In the genomic region with DNA sequence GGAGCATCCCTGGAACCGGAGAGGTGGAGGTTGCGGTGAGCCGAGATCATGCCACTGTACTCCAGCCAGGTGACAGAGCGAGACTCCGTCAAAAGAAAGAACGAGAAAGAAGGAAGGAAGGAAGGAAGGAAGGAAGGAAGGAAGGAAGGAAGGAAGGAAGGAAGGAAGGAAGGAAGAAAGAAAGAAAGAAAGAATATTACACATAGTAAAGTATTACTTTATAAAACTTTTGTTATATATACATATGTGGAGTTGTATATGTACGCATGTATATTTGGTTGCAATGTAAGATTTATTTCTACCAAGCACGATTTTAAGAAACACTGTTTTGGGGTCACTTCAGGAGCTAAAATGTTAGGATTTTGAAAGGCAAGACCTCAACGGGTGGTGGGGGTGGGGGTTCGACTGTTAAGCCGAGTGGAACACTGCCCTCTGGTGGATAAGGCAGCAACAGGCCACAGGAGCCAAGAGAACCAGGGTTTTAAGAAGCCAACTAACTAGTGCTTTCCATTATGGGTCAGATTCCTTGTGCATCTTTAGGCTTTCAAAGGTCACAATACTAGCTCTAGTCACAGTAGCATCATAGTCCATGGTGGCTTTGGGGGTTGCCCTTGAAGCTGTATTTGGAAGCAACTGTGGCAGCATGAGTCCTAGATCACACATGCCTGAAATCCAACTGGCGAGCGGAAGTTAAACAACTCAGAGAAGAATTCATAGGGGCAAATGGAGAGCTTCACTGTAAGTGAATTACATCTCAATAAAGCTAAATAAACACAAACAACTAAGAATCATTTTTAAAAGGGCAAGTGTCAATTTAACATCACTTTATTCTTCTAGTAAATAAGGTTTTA, we compare ENCODE assay signal across 8 cellular contexts. TPM values are rescaled to one million over a fixed set of nuclear protein-coding genes. Genes with fewer than 3 reads are reported as not detected.
DNase-seq lines count a peak whose midpoint lies in the region; ATAC-seq lines count a peak whose summit lies in the region.

No MANE protein-coding gene starts in this region.

- peak; percentile 41 for DNase-seq in NK-92 treated with Interleukin-12 subunit alpha and Interleukin-12 subunit beta, amount 100 ng/mL, for 24 hours (lab: John Stamatoyannopoulos, UW)
- DNase-seq in NK-92 (lab: John Stamatoyannopoulos, UW; ENCODE audit: unreplicated experiment) (no peak), KBM-7 (peak; percentile 72), SK-N-DZ (ENCODE audit: low spot score) (peak; percentile 71), globus pallidus (ENCODE audit: low spot score) (peak; percentile 66), trophoblast cell (peak; percentile 29 to 71)
- peak; percentile 79 for DNase-seq in activated naive CD4-positive, alpha-beta T cell treated with anti-CD3 and anti-CD28 coated beads, Interleukin-2, amount 10 ng/mL, durations not matched to agents 7 days and 5 days

- CTCF ChIA-PET in activated naive CD4-positive, alpha-beta T cell treated with anti-CD3 and anti-CD28 coated beads, Interleukin-2, amount 10 ng/mL, durations not matched to agents 7 days and 5 days (lab: Charles Lee): interaction anchor here (0.7 to 4.7 kb wide), 34 partner anchors 9 to 389 kb away, joined by 3 to 118 read pairs (median 4); partner anchors contain the start of gene CCR4

- H3K14ac ChIP-seq in trophoblast cell (ENCODE audit: low read length): no peak overlapping the region

- no peaks in the 10 kb centered on the region for H3K9me3 Mint-ChIP-seq in activated naive CD4-positive, alpha-beta T cell treated with anti-CD3 and anti-CD28 coated beads, Interleukin-2, amount 10 ng/mL, durations not matched to agents 7 days and 5 days

- in situ Hi-C loops in KBM-7 (cut with MboI; ENCODE audit: low pct_unique_long_range_greater_than_20kb, low sequenced_read_pairs): no loop called here

- H3K36me3 Mint-ChIP-seq in activated naive CD4-positive, alpha-beta T cell treated with anti-CD3 and anti-CD28 coated beads, Interleukin-2, amount 10 ng/mL, durations not matched to agents 7 days and 5 days: peaks cover 33% of the 10 kb centered on the region

- H2AFZ ChIP-seq in trophoblast cell (ENCODE audit: insufficient read depth, low read length, poor library complexity): no peak overlapping the region

- H3K27ac Mint-ChIP-seq in activated naive CD4-positive, alpha-beta T cell treated with anti-CD3 and anti-CD28 coated beads, Interleukin-2, amount 10 ng/mL, durations not matched to agents 7 days and 5 days: no peak overlapping the region

- no peak overlapping the region for H3K27ac ChIP-seq in trophoblast cell (ENCODE audit: low read depth, low read length)

- no peak overlapping the region for H4K8ac ChIP-seq in trophoblast cell (ENCODE audit: low read depth, low read length)

- H3K79me2 ChIP-seq in trophoblast cell (ENCODE audit: control insufficient read depth, insufficient read depth, low read length, poor library complexity): no peaks in the 10 kb centered on the region

- H4K12ac ChIP-seq in trophoblast cell (ENCODE audit: low read depth, low read length): no peak overlapping the region

- no peak overlapping the region for H2BK120ac ChIP-seq in trophoblast cell (ENCODE audit: insufficient read depth, low read length, poor library complexity)

- H3K4me2 ChIP-seq in trophoblast cell (ENCODE audit: low read length): no peak overlapping the region

- H2AK5ac ChIP-seq in trophoblast cell (ENCODE audit: low read length): no peak overlapping the region

- no peak overlapping the region for H2BK12ac ChIP-seq in trophoblast cell (ENCODE audit: low read length)

- H3K18ac ChIP-seq in trophoblast cell (ENCODE audit: low read length): no peak overlapping the region

- no peak overlapping the region for H3K4me3 Mint-ChIP-seq in activated naive CD4-positive, alpha-beta T cell treated with anti-CD3 and anti-CD28 coated beads, Interleukin-2, amount 10 ng/mL, durations not matched to agents 7 days and 5 days

- no peak for ATAC-seq in GM18867 (IDR thresholded peaks at IDR 0.05; ENCODE audit: unreplicated experiment)

- H3K4ac ChIP-seq in trophoblast cell (ENCODE audit: low read depth, low read length): no peak overlapping the region

- no peak overlapping the region for H3K4me3 ChIP-seq in trophoblast cell (ENCODE audit: low read depth, low read length)

- H3K79me1 ChIP-seq in trophoblast cell (ENCODE audit: low read length): peaks cover 3% of the 10 kb centered on the region

- no peak overlapping the region for H3K9ac ChIP-seq in trophoblast cell (ENCODE audit: low read length)

- no CpG with 5 or more reads among the region's 13 CpGs for WGBS in trophoblast cell (ENCODE audit: extremely low coverage, insufficient coverage, insufficient read length)

- no peaks in the 10 kb centered on the region for H3K27me3 ChIP-seq in trophoblast cell (ENCODE audit: insufficient read depth, low read length)

- no peak overlapping the region for H3K23ac ChIP-seq in trophoblast cell (ENCODE audit: low read length)

- H4K91ac ChIP-seq in trophoblast cell (ENCODE audit: low read depth, low read length): no peak overlapping the region

- no peaks in the 10 kb centered on the region for H3K27me3 Mint-ChIP-seq in activated naive CD4-positive, alpha-beta T cell treated with anti-CD3 and anti-CD28 coated beads, Interleukin-2, amount 10 ng/mL, durations not matched to agents 7 days and 5 days

- peaks cover 0 to 2% of the 10 kb centered on the region in 2 experiments for H3K36me3 ChIP-seq in trophoblast cell (ENCODE audit: control insufficient read depth in 1 of 2, insufficient read depth in 2 of 2, low read length in 2 of 2)

- no peaks in the 10 kb centered on the region for H3K9me3 ChIP-seq in trophoblast cell (ENCODE audit: insufficient read depth, low read depth, low read length)

- H2BK5ac ChIP-seq in trophoblast cell (ENCODE audit: low read depth, low read length, poor library complexity): no peak overlapping the region

- H3K4me1 Mint-ChIP-seq in activated naive CD4-positive, alpha-beta T cell treated with anti-CD3 and anti-CD28 coated beads, Interleukin-2, amount 10 ng/mL, durations not matched to agents 7 days and 5 days: peaks cover 44% of the 10 kb centered on the region

- H3K4me1 ChIP-seq in trophoblast cell (ENCODE audit: control insufficient read depth in 1 of 2, insufficient read depth in 2 of 2, low read length in 2 of 2): peaks cover 16 to 23% of the 10 kb centered on the region in 2 experiments

RNA-seq across cellular contexts. Expression of gene GLB1, which starts 22.5 kb away (rescaled TPM):
- polyA plus RNA-seq in SK-N-DZ (2014; cell fraction: cytosol; rRNA removed): 73.6 and 78.8 TPM in 2 replicates
- polyA plus RNA-seq in SK-N-DZ (2014; cell fraction: nucleus; rRNA removed): 32.1 and 37.3 TPM in 2 replicates
- 78.4 and 80.5 TPM in 2 replicates for polyA plus RNA-seq in trophoblast cell (2013)

RNA-seq across cellular contexts. Expression of gene TMPPE, which starts 22.5 kb away (rescaled TPM):
- polyA plus RNA-seq in SK-N-DZ (2014; cell fraction: cytosol; rRNA removed): 0.29 and 1.5 TPM in 2 replicates
- 0.50 and 1.2 TPM in 2 replicates for polyA plus RNA-seq in SK-N-DZ (2014; cell fraction: nucleus; rRNA removed)
- polyA plus RNA-seq in trophoblast cell (2013): 2.4 and 2.6 TPM in 2 replicates

RNA-seq across cellular contexts. Expression of gene CRTAP, which starts 39.4 kb away (rescaled TPM):
- 159 and 167 TPM in 2 replicates for polyA plus RNA-seq in SK-N-DZ (2014; cell fraction: cytosol; rRNA removed)
- 53.6 and 60.6 TPM in 2 replicates for polyA plus RNA-seq in SK-N-DZ (2014; cell fraction: nucleus; rRNA removed)
- polyA plus RNA-seq in trophoblast cell (2013): 135 and 143 TPM in 2 replicates
